Comparison of ENCODE assay signal across 19 cellular contexts in the genomic region with DNA sequence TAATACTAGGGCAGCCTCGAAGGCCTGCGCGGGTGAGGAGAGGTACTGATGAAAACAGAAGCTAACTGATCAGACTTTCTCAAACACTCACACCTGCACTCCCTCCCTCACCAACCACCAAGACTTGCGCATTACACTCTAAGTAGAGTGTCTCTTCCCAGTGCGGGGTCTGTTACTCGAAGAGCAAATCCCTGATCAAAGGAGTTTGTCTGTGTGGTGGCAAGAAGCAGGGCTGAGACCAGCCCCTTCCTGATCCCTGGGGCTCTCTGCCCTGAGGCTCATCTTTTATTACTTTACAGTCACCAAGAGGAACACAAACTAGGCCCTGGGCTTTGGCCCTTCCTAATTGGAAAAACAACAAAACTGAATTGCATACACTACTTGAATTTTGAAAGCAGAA. TPM values are rescaled to one million over a fixed set of nuclear protein-coding genes. Genes with fewer than 3 reads are reported as not detected.
A peak's percentile ranks its signal among the peaks of the same experiment; 100 is the strongest.
DNase-seq lines count a peak whose midpoint lies in the region; ATAC-seq and TF ChIP-seq lines count a peak whose summit lies in the region.
"Had no signal": no experiment of that assay in that cellular context is flagged by ENCODE, and none has a peak within 500 bp of the region (broad histone marks: within the 10 kb centered on the region; RNA-seq: fewer than 3 reads in every experiment).

No MANE protein-coding gene starts in this region.

- ATAC-seq in HCT116 (no peak), WTC11 (peak; percentile 81), gastrocnemius medialis (peak in 1 of 2 donors; percentile 13), GM18511 (IDR thresholded peaks at IDR 0.05; ENCODE audit: unreplicated experiment) (no peak), GM21515 (IDR thresholded peaks at IDR 0.05; ENCODE audit: unreplicated experiment) (no peak)

- no peaks in the 10 kb centered on the region for H3K9me3 ChIP-seq in HCT116 (ENCODE audit: control insufficient read depth in 1 of 2, insufficient read depth in 1 of 2, low read depth in 1 of 2, low read length in 2 of 2)
- no peaks in the 10 kb centered on the region for H3K9me3 ChIP-seq in mesodermal cell (ENCODE audit: control insufficient read depth, low read length)
- H3K9me3 ChIP-seq in gastrocnemius medialis: no peaks in the 10 kb centered on the region
- H3K9me3 ChIP-seq: BLaER1 had no signal

- H2AFZ ChIP-seq in HCT116 (ENCODE audit: low read depth, low read length, poor library complexity, severe bottlenecking): peak overlapping the region; percentile 65

- 88% methylated on average over 5 of the region's 6 CpGs; no CpG with 5 or more reads in 1 of the 2 experiments for WGBS in mesodermal cell (ENCODE audit: insufficient coverage in 2 of 2), 2 experiments

- intact Hi-C loops in HCT116 (cut with micrococcal nuclease) (no loop called here), gastrocnemius medialis (cut with DNase I; ENCODE audit: low total_unique reads) (no loop called here)

- no peaks in the 10 kb centered on the region for H3K9me3 Mint-ChIP-seq in WTC11
- H3K9me3 Mint-ChIP-seq: CD8-positive, alpha-beta memory T cell; HFFc6 had no signal

- H3K36me3 ChIP-seq in HCT116 (ENCODE audit: control insufficient read depth in 1 of 2, insufficient read depth in 2 of 2, low read length in 2 of 2) (no peaks in the 10 kb centered on the region), mesodermal cell (ENCODE audit: control insufficient read depth, insufficient read depth, low read length) (no peaks in the 10 kb centered on the region), gastrocnemius medialis (no peaks in the 10 kb centered on the region)
- H3K36me3 ChIP-seq: BLaER1, SJCRH30 had no signal

- H3K27me3 Mint-ChIP-seq in WTC11 (ENCODE audit: low read depth): no peaks in the 10 kb centered on the region

- peaks cover 0 to 56% of the 10 kb centered on the region in 2 experiments; a peak in 2 of 4 replicates for H3K4me1 ChIP-seq in HCT116 (ENCODE audit: control insufficient read depth in 1 of 2, insufficient read depth in 2 of 2, low read length in 2 of 2)
- H3K4me1 ChIP-seq in mesodermal cell (ENCODE audit: control insufficient read depth, insufficient read depth, low read length, poor library complexity, severe bottlenecking): peaks cover 3% of the 10 kb centered on the region
- H3K4me1 ChIP-seq in gastrocnemius medialis: peaks cover 24 to 27% of the 10 kb centered on the region in 2 donors
- H3K4me1 ChIP-seq: BLaER1 had no signal

- no peak overlapping the region for H3K4me3 Mint-ChIP-seq in WTC11
- H3K4me3 Mint-ChIP-seq: CD8-positive, alpha-beta memory T cell; HFFc6 had no signal

- BruUV-seq in HCT116 (replicated peaks; lab: Mats Ljungman, UMichigan): no TSS peak

- H3K9me2 ChIP-seq in HCT116 (ENCODE audit: insufficient read depth): no peaks in the 10 kb centered on the region

- RAD21 ChIA-PET in HCT116 (lab: Charles Lee; ENCODE audit: low non-redundant PET in 1 of 2, low total read pairs in 2 of 2, uncharacterized antibody in 2 of 2, unreplicated experiment in 2 of 2): no interaction called here

- no peak overlapping the region for H3K27ac ChIP-seq in HCT116 (ENCODE audit: low read depth, low read length)
- peak overlapping the region; percentile 23 for H3K27ac ChIP-seq in mesodermal cell (ENCODE audit: low read depth, low read length, severe bottlenecking)
- peak overlapping the region; percentile 77 to 86 (median 82) for H3K27ac ChIP-seq in gastrocnemius medialis
- H3K27ac ChIP-seq: BLaER1, KMS-11, RWPE1, SJCRH30 had no signal

- CTCF ChIA-PET in HCT116 (lab: Charles Lee) (no interaction called here), WTC11 (lab: Charles Lee) (no interaction called here)

- H3K4me3 ChIP-seq in HCT116 (replicated peaks in 1 of 2; ENCODE audit: low read depth in 1 of 2, low read length in 2 of 2) (no peak overlapping the region), mesodermal cell (ENCODE audit: extremely low read depth, insufficient read depth, low read length, poor library complexity, severe bottlenecking) (no peak overlapping the region), gastrocnemius medialis (no peak overlapping the region)
- H3K4me3 ChIP-seq: BLaER1, SJCRH30 had no signal

- in situ Hi-C loops in gastrocnemius medialis (cut with MboI; ENCODE audit: low sequenced_read_pairs in 4 of 4): no loop called here

- H3K4me1 Mint-ChIP-seq in WTC11: peaks cover 8% of the 10 kb centered on the region
- H3K4me1 Mint-ChIP-seq: CD8-positive, alpha-beta memory T cell had no signal

- TF ChIP-seq RAD21 in HCT116 (IDR thresholded peaks at IDR 0.05; ENCODE audit: low read depth): no peak

- POLR2A ChIA-PET in HCT116 (lab: Charles Lee) (no interaction called here), WTC11 (lab: Charles Lee) (interaction anchor here (0.6 kb wide), 1 partner anchor 18 kb away, joined by 3 read pairs; no protein-coding TSS in a partner anchor)

- TF ChIP-seq CTCF in HCT116 (IDR thresholded peaks at IDR 0.05 in 2 of 3, conservative IDR thresholded peaks at IDR 0.05 in 1 of 3; ENCODE audit: borderline replicate concordance in 1 of 3, insufficient read depth in 1 of 3, low read depth in 2 of 3, low read length in 2 of 3) (no peak), WTC11 (IDR thresholded peaks at IDR 0.05) (no peak), gastrocnemius medialis (IDR thresholded peaks at IDR 0.05 in 4 of 5, conservative IDR thresholded peaks at IDR 0.05 in 1 of 5) (no peak)

- H3K27ac Mint-ChIP-seq in WTC11: no peak overlapping the region
- H3K27ac Mint-ChIP-seq: CD8-positive, alpha-beta memory T cell; HFFc6 had no signal

- H3K36me3 Mint-ChIP-seq in WTC11: no peaks in the 10 kb centered on the region
- H3K36me3 Mint-ChIP-seq: CD8-positive, alpha-beta memory T cell had no signal

- DNase-seq in HCT116 (ENCODE audit: low read depth, low spot score): no peak
- DNase-seq in WTC11 (ENCODE audit: low spot score): no peak
- no peak for DNase-seq in gastrocnemius medialis
- DNase-seq in GDM1 (lab: John Stamatoyannopoulos, UW): no peak
- DNase-seq in OCI-M1 (lab: John Stamatoyannopoulos, UW): no peak
- DNase-seq: CD8-positive, alpha-beta memory T cell; HFFc6; MM.1S; NCI-H1105; NCI-H1930; NCI-H2171 treated with DMSO at 0.1 percent for 48 hours; NCI-H524 treated with DMSO at 0.1 percent for 48 hours; SJCRH30 had no signal

- H3K9ac ChIP-seq in HCT116 (ENCODE audit: low read length): no peak overlapping the region
- H3K9ac ChIP-seq: BLaER1, KMS-11 had no signal

- H3K27me3 ChIP-seq in HCT116 (ENCODE audit: insufficient read depth, low read length) (no peaks in the 10 kb centered on the region), gastrocnemius medialis (no peaks in the 10 kb centered on the region)
- H3K27me3 ChIP-seq: BLaER1, SJCRH30 had no signal

- no peaks in the 10 kb centered on the region for H4K20me1 ChIP-seq in HCT116 (ENCODE audit: insufficient read depth)
- H4K20me1 ChIP-seq: BLaER1 had no signal

- H3K79me2 ChIP-seq in HCT116 (ENCODE audit: insufficient read depth, low read length): no peaks in the 10 kb centered on the region

- peak overlapping the region; percentile 55 for H3K4me2 ChIP-seq in HCT116 (ENCODE audit: low read length)
- H3K4me2 ChIP-seq: BLaER1, KMS-11 had no signal

- no peak for TF ChIP-seq POLR2A in HCT116 (IDR thresholded peaks at IDR 0.05; ENCODE audit: borderline replicate concordance, extremely low read depth, insufficient read depth, insufficient read length)
- TF ChIP-seq POLR2A in gastrocnemius medialis (IDR thresholded peaks at IDR 0.05): no peak

TF ChIP-seq in HCT116, 20 proteins besides CTCF, POLR2A, EP300 and RAD21 (continues in another document):
- TF ChIP-seq EZH2 (IDR thresholded peaks at IDR 0.05) (no peak), JUND (IDR thresholded peaks at IDR 0.05) (no peak), CBX3 (IDR thresholded peaks at IDR 0.05; ENCODE audit: low read depth) (no peak)
- TF ChIP-seq, protein P1, sequence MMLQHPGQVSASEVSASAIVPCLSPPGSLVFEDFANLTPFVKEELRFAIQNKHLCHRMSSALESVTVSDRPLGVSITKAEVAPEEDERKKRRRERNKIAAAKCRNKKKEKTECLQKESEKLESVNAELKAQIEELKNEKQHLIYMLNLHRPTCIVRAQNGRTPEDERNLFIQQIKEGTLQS (IDR thresholded peaks at IDR 0.05): no peak

TF ChIP-seq in WTC11, 78 proteins besides CTCF, POLR2A, EP300 and RAD21 (continues in another document):
- TF ChIP-seq ZNF532 (CRISPR knock-in tag; IDR thresholded peaks at IDR 0.05; ENCODE audit: borderline replicate concordance): no peak

RNA-seq across cellular contexts. Expression of gene TSNAX, which starts 19.5 kb away (rescaled TPM):
- total RNA-seq in HCT116 (2021; ENCODE audit: unreplicated experiment): 47.1 TPM
- polyA plus RNA-seq in HCT116 (2012): 21.4 and 27.8 TPM in 2 replicates
- 36.8 to 38.0 TPM (median 36.8 TPM) in 3 replicates for total RNA-seq in WTC11 (2021)
- 35.4 TPM for polyA plus RNA-seq in mesodermal cell (2013, experiment 1 of 2)
- polyA plus RNA-seq in mesodermal cell (2013, experiment 2 of 2): 31.9 TPM
- 10 to 100 TPM; 47.8 to 84.2 (median 77.8) TPM for total RNA-seq in gastrocnemius medialis
